In genomic region chr11:31236052-31236652, GRCh38 we compare ENCODE assay signal across 9 cellular contexts.
DNase-seq lines count a peak whose midpoint lies in the region; ATAC-seq and TF ChIP-seq lines count a peak whose summit lies in the region.
"Had no signal": no experiment of that assay in that cellular context is flagged by ENCODE, and none has a peak within 500 bp of the region (broad histone marks: within the 10 kb centered on the region; RNA-seq: fewer than 3 reads in every experiment).

No MANE protein-coding gene starts in this region.

- H3K36me3 ChIP-seq in HEK293 (ENCODE audit: control insufficient read depth in 2 of 2, insufficient read depth in 1 of 2, low read length in 2 of 2) = no peaks in the 10 kb centered on the region
- H3K36me3 ChIP-seq in upper lobe of left lung = no peaks in the 10 kb centered on the region

- no peaks in the 10 kb centered on the region for H3K9me3 ChIP-seq in HEK293 (ENCODE audit: control insufficient read depth, insufficient read depth, low read depth, low read length)
- H3K9me3 ChIP-seq in upper lobe of left lung = no peaks in the 10 kb centered on the region

- TF ChIP-seq CTCF in HEK293 (tag by site-specific recombination; IDR thresholded peaks at IDR 0.05) (no peak), fibroblast of mammary gland (conservative IDR thresholded peaks at IDR 0.05; ENCODE audit: control insufficient read depth, insufficient read depth, low read depth, low read length) (peak; percentile 42), upper lobe of left lung (IDR thresholded peaks at IDR 0.05) (no peak)

- 9 to 10% methylated on average over 1 of the region's 1 CpG for WGBS in upper lobe of left lung, 2 donors

- DNase-seq in AML-193 (lab: John Stamatoyannopoulos, UW) (peak; percentile 14 to 20), NOMO-1 treated with dmso at 0.1 percent for 144 hours (lab: John Stamatoyannopoulos, UW; ENCODE audit: unreplicated experiment) (peak; percentile 17), fibroblast of mammary gland (ENCODE audit: low read depth) (peak; percentile 9), upper lobe of left lung (no peak), D341Med (ENCODE audit: low spot score) (no peak)

- CTCF ChIA-PET in HEK293 (lab: Yijun Ruan, JAX) = interaction anchor here (0.6 to 7.0 kb wide), 21 partner anchors 9 to 1066 kb away, joined by 3 to 61 read pairs (median 3); no protein-coding TSS in a partner anchor

- ATAC-seq in upper lobe of left lung (ENCODE audit: low FRiP score in 2 of 2) (no peak), GM21447 (IDR thresholded peaks at IDR 0.05; ENCODE audit: unreplicated experiment) (no peak)
- no peak for ATAC-seq in activated CD4-positive, CD25-positive, alpha-beta regulatory T cell treated with anti-CD3 and anti-CD28 coated beads, Interleukin-2, amount 50 U/mL, for 24 hours

- no peaks in the 10 kb centered on the region for H3K4me1 ChIP-seq in HEK293 (ENCODE audit: control insufficient read depth, insufficient read depth, low read length)
- no peaks in the 10 kb centered on the region for H3K4me1 ChIP-seq in upper lobe of left lung

- H3K27ac ChIP-seq in HEK293 (ENCODE audit: extremely low read depth, low read depth, low read length) (no peak overlapping the region), upper lobe of left lung (no peak overlapping the region)
- H3K27ac ChIP-seq: parathyroid adenoma had no signal

- H3K4me3 ChIP-seq in HEK293 (ENCODE audit: low read depth, low read length) (no peak overlapping the region), fibroblast of mammary gland (ENCODE audit: control insufficient read depth, low read depth, low read length) (no peak overlapping the region), upper lobe of left lung (no peak overlapping the region)

- no peak for TF ChIP-seq EP300 in upper lobe of left lung (IDR thresholded peaks at IDR 0.05)

- TF ChIP-seq POLR2A in upper lobe of left lung (IDR thresholded peaks at IDR 0.05) = no peak

- POLR2A ChIA-PET in HEK293 (lab: Yijun Ruan, JAX) = interaction anchor here (0.7 kb wide), 1 partner anchor 939 kb away, joined by 3 read pairs; no protein-coding TSS in a partner anchor

- H3K27me3 ChIP-seq in upper lobe of left lung = no peaks in the 10 kb centered on the region

TF ChIP-seq in HEK293, 187 proteins besides CTCF, POLR2A, EP300 and RAD21:
- TF ChIP-seq PRDM1 (tag by site-specific recombination; IDR thresholded peaks at IDR 0.05) (0 out of 2 replicates have a peak, but pooled peaks have one; percentile 15), ZNF514 (tag by site-specific recombination; IDR thresholded peaks at IDR 0.05) (no peak), ZNF654 (tag by site-specific recombination; IDR thresholded peaks at IDR 0.05; ENCODE audit: low read depth) (peak; percentile 51), ZNF362 (tag by site-specific recombination; IDR thresholded peaks at IDR 0.05) (no peak)
TF ChIP-seq in HEK293: peak in this region for 2.

Comparison
In these comparisons a context has a peak if more than half of its experiments do, and no peak if none do; other contexts are left out.
1. DNase-seq: peak in AML-193 (2 of 2), NOMO-1 treated with dmso at 0.1 percent for 144 hours (single experiment) and fibroblast of mammary gland (single experiment); none in upper lobe of left lung (0 of 2) and D341Med (single experiment).